ENCODE assay signal across 27 cellular contexts in the genomic region with DNA sequence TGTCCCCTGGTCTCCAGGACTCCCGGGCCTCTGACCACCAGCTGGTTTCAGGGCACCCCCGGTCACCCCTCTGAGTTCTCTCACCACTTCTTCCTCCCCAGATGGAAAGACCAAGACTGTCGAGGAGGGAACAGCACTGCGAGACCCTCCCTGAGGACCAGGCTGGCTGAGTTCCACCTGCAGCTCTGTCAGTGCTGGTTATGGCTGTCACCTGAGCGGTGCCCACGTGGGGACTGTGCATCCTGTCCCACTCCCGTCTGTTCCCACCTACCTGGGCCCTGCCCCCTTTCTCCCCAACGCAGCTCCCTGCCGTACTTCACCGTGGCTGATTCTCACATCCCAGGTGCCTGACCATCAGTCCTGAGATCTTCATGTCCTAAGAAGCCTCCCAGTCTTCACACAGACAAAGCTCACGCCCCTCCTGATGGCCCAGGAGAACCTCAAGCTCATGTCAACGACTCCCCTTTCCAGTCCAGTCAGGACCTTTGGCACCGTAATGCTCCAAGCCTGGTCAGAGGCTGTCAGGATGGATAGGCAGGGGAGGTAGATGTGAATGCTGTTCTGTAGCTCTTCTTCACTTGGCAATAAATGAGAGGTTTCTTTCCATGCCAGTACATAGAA.
DNase-seq lines count a peak whose midpoint lies in the region; ATAC-seq and TF ChIP-seq lines count a peak whose summit lies in the region.
"Had no signal": no experiment of that assay in that cellular context is flagged by ENCODE, and none has a peak within 500 bp of the region (broad histone marks: within the 10 kb centered on the region; RNA-seq: fewer than 3 reads in every experiment).

No MANE protein-coding gene starts in this region.

- ATAC-seq in Right ventricle myocardium inferior (no peak), activated B cell treated with CpG ODN at 0.5 μM for 24 hours (ENCODE audit: low read depth) (no peak), right lobe of liver (peak in 3 of 4 donors; percentile 12 to 35 (median 34))

- peak overlapping the region; percentile 43 for H3K27ac Mint-ChIP-seq in activated B cell treated with CpG ODN at 0.5 μM for 24 hours
- H3K27ac Mint-ChIP-seq: activated naive CD4-positive, alpha-beta T cell treated with anti-CD3 and anti-CD28 coated beads, Interleukin-2, amount 10 ng/mL, durations not matched to agents 7 days and 5 days; stimulated activated naive CD8-positive, alpha-beta T cell treated with anti-CD3 and anti-CD28 coated beads, Interleukin-15, Interleukin-2, amounts not matched to agents 100 ng/mL and 50 ng/mL, for 24 hours had no signal

- H3K4me3 Mint-ChIP-seq in activated B cell treated with CpG ODN at 0.5 μM for 24 hours = no peak overlapping the region
- H3K4me3 Mint-ChIP-seq: activated naive CD4-positive, alpha-beta T cell treated with anti-CD3 and anti-CD28 coated beads, Interleukin-2, amount 10 ng/mL, durations not matched to agents 7 days and 5 days; stimulated activated naive CD8-positive, alpha-beta T cell treated with anti-CD3 and anti-CD28 coated beads, Interleukin-15, Interleukin-2, amounts not matched to agents 100 ng/mL and 50 ng/mL, for 24 hours had no signal

- intact Hi-C loops in Right ventricle myocardium inferior (cut with DNase I) = no loop called here
- intact Hi-C loops in activated B cell treated with CpG ODN at 0.5 μM for 24 hours (cut with micrococcal nuclease) = no loop called here
- intact Hi-C loops in right lobe of liver (cut with DNase I) = no loop called here

- TF ChIP-seq POLR2A in right lobe of liver (IDR thresholded peaks at IDR 0.05) = no peak

- 64% methylated on average over 4 of the region's 13 CpGs for whole genome bisulfite sequencing in right lobe of liver (ENCODE audit: insufficient coverage, low coverage, low lambda C conversion rate, missing lambda C conversion rate)

- no peaks in the 10 kb centered on the region for H3K27me3 ChIP-seq in right atrium auricular region
- H3K27me3 ChIP-seq in right lobe of liver = no peaks in the 10 kb centered on the region
- H3K27me3 ChIP-seq: BE2C, vagina had no signal

- no peaks in the 10 kb centered on the region for H3K4me1 ChIP-seq in right atrium auricular region
- no peaks in the 10 kb centered on the region for H3K4me1 ChIP-seq in right lobe of liver
- H3K4me1 ChIP-seq: BE2C, vagina had no signal

- no peaks in the 10 kb centered on the region for H3K36me3 ChIP-seq in right atrium auricular region
- H3K36me3 ChIP-seq in right lobe of liver = no peaks in the 10 kb centered on the region
- H3K36me3 ChIP-seq: BE2C, thoracic aorta, vagina, WERI-Rb-1 had no signal

- H3K27me3 Mint-ChIP-seq in activated B cell treated with CpG ODN at 0.5 μM for 24 hours = no peaks in the 10 kb centered on the region
- H3K27me3 Mint-ChIP-seq: stimulated activated naive CD8-positive, alpha-beta T cell treated with anti-CD3 and anti-CD28 coated beads, Interleukin-15, Interleukin-2, amounts not matched to agents 100 ng/mL and 50 ng/mL, for 24 hours had no signal

- peaks cover 4% of the 10 kb centered on the region for H3K36me3 Mint-ChIP-seq in activated B cell treated with CpG ODN at 0.5 μM for 24 hours (ENCODE audit: low read depth)
- H3K36me3 Mint-ChIP-seq: activated naive CD4-positive, alpha-beta T cell treated with anti-CD3 and anti-CD28 coated beads, Interleukin-2, amount 10 ng/mL, durations not matched to agents 7 days and 5 days had no signal

- no peak overlapping the region for H3K27ac ChIP-seq in right atrium auricular region
- H3K27ac ChIP-seq in right lobe of liver = no peak overlapping the region
- H3K27ac ChIP-seq: HL-60, PC-9, thoracic aorta, vagina, WERI-Rb-1 had no signal

- no peak overlapping the region for H3K4me3 ChIP-seq in right atrium auricular region
- H3K4me3 ChIP-seq in right lobe of liver = no peak overlapping the region
- H3K4me3 ChIP-seq: lung, PC-9, thoracic aorta, vagina had no signal

- peak; percentile 50 for DNase-seq in right atrium auricular region (ENCODE audit: low spot score)
- no peak for DNase-seq in Right ventricle myocardium inferior (ENCODE audit: missing footprints)
- DNase-seq in activated B cell treated with CpG ODN at 0.5 μM for 24 hours = no peak
- DNase-seq in right lobe of liver = peak in 1 of 3 donors; percentile 18
- no peak for DNase-seq in HPDE6-E6E7 (ENCODE audit: extremely low spot score)
- no peak for DNase-seq in stimulated activated CD8-positive, alpha-beta memory T cell treated with anti-CD3 and anti-CD28 coated beads, Interleukin-4, amount 100 ng/mL, for 48 hours
- DNase-seq in SKM-1 (lab: John Stamatoyannopoulos, UW; ENCODE audit: unreplicated experiment) = no peak
- DNase-seq in inferior parietal cortex (ENCODE audit: extremely low spot score) = no peak
- DNase-seq: activated naive CD4-positive, alpha-beta T cell treated with anti-CD3 and anti-CD28 coated beads, Interleukin-2, amount 10 ng/mL, durations not matched to agents 7 days and 5 days; BE2C; DMS53; effector memory CD4-positive, alpha-beta T cell; glutamatergic neuron; kidney glomerular epithelial cell; NCI-H1048; NCI-H187; NCI-H524 treated with DMSO at 0.1 percent for 48 hours; PC-9; Right ventricle myocardium superior; stimulated activated CD4-positive, alpha-beta T cell treated with anti-CD3 and anti-CD28 coated beads, Interleukin-15, amount 100 ng/mL, for 24 hours; T-helper 9 cell; WERI-Rb-1 had no signal

- H3K9me3 Mint-ChIP-seq in activated B cell treated with CpG ODN at 0.5 μM for 24 hours = no peaks in the 10 kb centered on the region
- H3K9me3 Mint-ChIP-seq: activated naive CD4-positive, alpha-beta T cell treated with anti-CD3 and anti-CD28 coated beads, Interleukin-2, amount 10 ng/mL, durations not matched to agents 7 days and 5 days had no signal

- H3K4me1 Mint-ChIP-seq in activated B cell treated with CpG ODN at 0.5 μM for 24 hours = peaks cover 43% of the 10 kb centered on the region

- CTCF ChIA-PET in activated B cell treated with CpG ODN at 0.5 μM for 24 hours (lab: Charles Lee) = interaction anchor here (0.9 kb wide), 1 partner anchor 27 kb away, joined by 6 read pairs; no protein-coding TSS in a partner anchor

- TF ChIP-seq CTCF in right atrium auricular region (IDR thresholded peaks at IDR 0.05) (no peak), activated B cell treated with CpG ODN at 0.5 μM for 24 hours (IDR thresholded peaks at IDR 0.05) (no peak), right lobe of liver (IDR thresholded peaks at IDR 0.05) (no peak)

- POLR2A ChIA-PET in activated B cell treated with CpG ODN at 0.5 μM for 24 hours (lab: Charles Lee) = no interaction called here

- H3K9me3 ChIP-seq in right atrium auricular region (no peaks in the 10 kb centered on the region), right lobe of liver (no peaks in the 10 kb centered on the region)
- H3K9me3 ChIP-seq: BE2C, thoracic aorta, vagina had no signal

Comparison
In these comparisons a context has a peak if more than half of its experiments do, and no peak if none do; other contexts are left out.
1. ATAC-seq: peak in right lobe of liver (3 of 4); none in Right ventricle myocardium inferior (single experiment) and activated B cell treated with CpG ODN at 0.5 μM for 24 hours (single experiment).